Comparison of ENCODE assay signal across 9 cellular contexts in the genomic region with DNA sequence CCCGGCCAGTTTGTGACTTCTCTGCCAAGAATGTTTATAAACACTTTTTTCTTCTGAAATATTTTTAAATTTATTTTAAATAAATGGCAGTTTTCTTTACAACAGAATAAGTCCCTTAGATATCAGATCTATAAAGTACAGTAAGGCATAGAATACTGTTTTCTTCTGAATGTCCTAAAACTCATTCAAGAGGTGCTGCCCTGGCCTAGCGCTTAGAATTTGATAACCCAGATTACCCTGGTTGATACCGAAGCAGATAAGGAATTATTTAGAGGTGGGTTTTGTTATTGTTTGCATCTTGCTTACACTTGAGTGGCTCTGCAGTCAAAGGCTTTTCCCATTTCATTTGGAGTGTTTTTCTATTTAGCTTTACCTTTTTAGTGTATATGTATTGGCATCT. TPM values are rescaled to one million over a fixed set of nuclear protein-coding genes. Genes with fewer than 3 reads are reported as not detected.
DNase-seq lines count a peak whose midpoint lies in the region; ATAC-seq and TF ChIP-seq lines count a peak whose summit lies in the region.
"Had no signal": no experiment of that assay in that cellular context is flagged by ENCODE, and none has a peak within 500 bp of the region (broad histone marks: within the 10 kb centered on the region; RNA-seq: fewer than 3 reads in every experiment).

No MANE protein-coding gene starts in this region.

- no peaks in the 10 kb centered on the region for H3K27me3 ChIP-seq in SK-N-SH (ENCODE audit: insufficient read depth)
- no peaks in the 10 kb centered on the region for H3K27me3 ChIP-seq in right cardiac atrium (ENCODE audit: control insufficient read depth, insufficient read depth)
- no peaks in the 10 kb centered on the region for H3K27me3 ChIP-seq in spleen (replicated peaks in 1 of 7)
- no peaks in the 10 kb centered on the region for H3K27me3 ChIP-seq in body of pancreas

- H3K9me3 ChIP-seq in SK-N-SH: no peaks in the 10 kb centered on the region
- H3K9me3 ChIP-seq in right cardiac atrium (ENCODE audit: control insufficient read depth, low read length): no peaks in the 10 kb centered on the region
- H3K9me3 ChIP-seq in spleen: no peaks in the 10 kb centered on the region
- no peaks in the 10 kb centered on the region for H3K9me3 ChIP-seq in body of pancreas

- ATAC-seq in SK-N-SH treated with all-trans-retinoic acid at 6 μM for 48 hours: no peak
- ATAC-seq in right cardiac atrium: no peak
- no peak for ATAC-seq in body of pancreas

- H3K36me3 ChIP-seq in SK-N-SH (replicated peaks in 1 of 2; ENCODE audit: control insufficient read depth in 1 of 2, insufficient read depth in 2 of 2, low read length in 1 of 2) (peaks cover 12 to 30% of the 10 kb centered on the region in 2 experiments), spleen (peaks cover 0 to 51% (median 35%) of the 10 kb centered on the region in 6 donors), body of pancreas (replicated peaks in 1 of 2; ENCODE audit: insufficient read depth in 1 of 2, low read depth in 2 of 2) (peaks cover 0 to 6% of the 10 kb centered on the region in 2 donors)

- H3K4me2 ChIP-seq in SK-N-SH: peak overlapping the region; percentile 91

- CTCF ChIA-PET in SK-N-SH (lab: Yijun Ruan, JAX): interaction anchor here (0.9 to 2.5 kb wide), 3 partner anchors 10 to 43 kb away, joined by 3 to 9 read pairs (median 7); a partner anchor contains a TSS

- TF ChIP-seq EP300 in SK-N-SH (IDR thresholded peaks at IDR 0.05; ENCODE audit: borderline replicate concordance in 1 of 2, low read depth in 1 of 2, low read length in 1 of 2): no peak

- H3K27ac ChIP-seq in SK-N-SH (ENCODE audit: low read depth in 2 of 2, low read length in 1 of 2) (no peak overlapping the region), right cardiac atrium (ENCODE audit: low read length) (no peak overlapping the region), spleen (no peak overlapping the region), body of pancreas (no peak overlapping the region)

- TF ChIP-seq POLR2A in spleen (IDR thresholded peaks at IDR 0.05) (no peak), body of pancreas (IDR thresholded peaks at IDR 0.05) (no peak)

- DNase-seq in SK-N-SH: no peak
- no peak for DNase-seq in right cardiac atrium
- DNase-seq in spleen: no peak
- no peak for DNase-seq in kidney tubule cell (ENCODE audit: low spot score)
- no peak for DNase-seq in GM20000 (ENCODE audit: low spot score)
- no peak for DNase-seq in body of pancreas

- H3K9ac ChIP-seq in SK-N-SH: no peak overlapping the region

- H3K9me2 ChIP-seq in SK-N-SH: no peaks in the 10 kb centered on the region

- H4K20me1 ChIP-seq in SK-N-SH (ENCODE audit: insufficient read depth): no peaks in the 10 kb centered on the region

- no peak for TF ChIP-seq CTCF in SK-N-SH (IDR thresholded peaks at IDR 0.05)
- no peak for TF ChIP-seq CTCF in WI38 (IDR thresholded peaks at IDR 0.05; ENCODE audit: low read depth, low read length)
- TF ChIP-seq CTCF in spleen (IDR thresholded peaks at IDR 0.05 in 8 of 11, conservative IDR thresholded peaks at IDR 0.05 in 3 of 11): no peak
- no peak for TF ChIP-seq CTCF in GM20000 (IDR thresholded peaks at IDR 0.05; ENCODE audit: extremely low read depth, missing control alignments)
- TF ChIP-seq CTCF in body of pancreas (IDR thresholded peaks at IDR 0.05): no peak

- H2AFZ ChIP-seq in SK-N-SH (ENCODE audit: low read depth): 0 out of 2 replicates have a peak overlapping the region, but pooled peaks have one; percentile 77

- H3K4me1 ChIP-seq in SK-N-SH (ENCODE audit: control insufficient read depth in 1 of 2, insufficient read depth in 2 of 2, low read depth in 1 of 2, low read length in 1 of 2): peaks cover 4 to 11% of the 10 kb centered on the region in 2 experiments; a peak in 3 of 4 replicates
- H3K4me1 ChIP-seq in right cardiac atrium (ENCODE audit: control insufficient read depth, insufficient read depth, low read length): no peaks in the 10 kb centered on the region
- peaks cover 10 to 65% (median 36%) of the 10 kb centered on the region in 6 donors for H3K4me1 ChIP-seq in spleen
- peaks cover 24% of the 10 kb centered on the region for H3K4me1 ChIP-seq in body of pancreas

- POLR2A ChIA-PET in SK-N-SH (lab: Yijun Ruan, JAX): no interaction called here

- 63% methylated on average over 3 of the region's 3 CpGs for whole genome bisulfite sequencing in SK-N-SH (ENCODE audit: low lambda C conversion rate)
- 67% methylated on average over 3 of the region's 3 CpGs for WGBS in right cardiac atrium
- 77 to 90% (median 85%) methylated on average over 3 of the region's 3 CpGs for WGBS in spleen, 5 donors
- 19 to 24% methylated on average over 3 of the region's 3 CpGs for WGBS in body of pancreas, 2 donors

- H3K4me3 ChIP-seq in SK-N-SH (ENCODE audit: low read depth in 2 of 2, low read length in 1 of 2): peak overlapping the region; percentile 85 to 95
- peak overlapping the region; percentile 64 for H3K4me3 ChIP-seq in WI38 (ENCODE audit: low read depth, low read length)
- H3K4me3 ChIP-seq in right cardiac atrium (ENCODE audit: low read length): peak overlapping the region; percentile 71
- peak overlapping the region in 7 of 8 donors; percentile 68 to 94 (median 87) for H3K4me3 ChIP-seq in spleen
- peak overlapping the region in 1 of 2 donors; percentile 86 for H3K4me3 ChIP-seq in body of pancreas

- TF ChIP-seq RAD21 in SK-N-SH (IDR thresholded peaks at IDR 0.05; ENCODE audit: low read length): no peak

- H3K79me2 ChIP-seq in SK-N-SH (ENCODE audit: insufficient read depth): peaks cover 35% of the 10 kb centered on the region

- H3F3A ChIP-seq in SK-N-SH (replicated peaks; ENCODE audit: insufficient read depth): no peaks in the 10 kb centered on the region

- intact Hi-C loops in right cardiac atrium (cut with DNase I): no loop called here
- intact Hi-C loops in spleen (cut with DNase I; ENCODE audit: low total_unique reads): loop anchor here (10.0 kb wide), 1 partner anchor 50 kb away; no protein-coding TSS in a partner anchor
- intact Hi-C loops in body of pancreas (cut with DNase I): no loop called here

TF ChIP-seq in SK-N-SH, 30 proteins besides CTCF, POLR2A, EP300 and RAD21 (continues in another document):
- TF ChIP-seq RCOR1 (IDR thresholded peaks at IDR 0.05; ENCODE audit: low read length) (no peak), FOSL2 (IDR thresholded peaks at IDR 0.05; ENCODE audit: borderline replicate concordance, low read depth) (no peak), GATA2 (CRISPR knock-in tag; IDR thresholded peaks at IDR 0.05) (no peak), NFIC (IDR thresholded peaks at IDR 0.05; ENCODE audit: borderline replicate concordance) (no peak), CHD2 (IDR thresholded peaks at IDR 0.05; ENCODE audit: low read length, partially characterized antibody) (no peak)

RNA-seq across cellular contexts. Expression of a gene that starts 1.1 kb away (rescaled TPM):
- polyA plus RNA-seq in SK-N-SH (2012; rRNA removed) (29.8 and 39.8 TPM in 2 replicates), right cardiac atrium (25.6 TPM), spleen (10 to 100 TPM; 15.7 to 20.5 (median 18.9) TPM)
- polyA plus RNA-seq in SK-N-SH (2012; cell fraction: cytosol; rRNA removed): 20.8 and 23.6 TPM in 2 replicates
- 64.9 and 101 TPM in 2 replicates for polyA plus RNA-seq in SK-N-SH (2012; cell fraction: nucleus; rRNA removed)
- total RNA-seq in right cardiac atrium (10 to 100 TPM; 18.7 to 34.6 (median 27.3) TPM), spleen (10 to 100 TPM; 19.7 to 37.5 (median 28.4) TPM), body of pancreas (10 to 100 TPM; 30.9 to 39.2 TPM)

RNA-seq across cellular contexts. Expression of a gene that starts 1.3 kb away (rescaled TPM):
- polyA plus RNA-seq in SK-N-SH (2012; rRNA removed) (61.8 and 67.0 TPM in 2 replicates), right cardiac atrium (57.0 TPM), spleen (10 to 100 TPM; 40.1 to 54.2 (median 51.9) TPM)
- polyA plus RNA-seq in SK-N-SH (2012; cell fraction: cytosol; rRNA removed): 66.8 and 70.4 TPM in 2 replicates
- 53.2 and 70.4 TPM in 2 replicates for polyA plus RNA-seq in SK-N-SH (2012; cell fraction: nucleus; rRNA removed)
- total RNA-seq in right cardiac atrium (10 to 100 TPM; 35.6 to 51.3 (median 44.2) TPM), spleen (10 to 100 TPM; 24.5 to 54.8 (median 36.7) TPM), body of pancreas (10 to 100 TPM; 17.8 to 25.7 TPM)

RNA-seq across cellular contexts. Expression of a gene that starts 21.7 kb away (rescaled TPM):
- 0.10 TPM in 1 of 2 replicates, not detected in the other for polyA plus RNA-seq in SK-N-SH (2012; rRNA removed)
- polyA plus RNA-seq in SK-N-SH (2012; cell fraction: cytosol; rRNA removed): 0.03 TPM in 1 of 2 replicates, not detected in the other
- polyA plus RNA-seq in SK-N-SH (2012; cell fraction: nucleus; rRNA removed): 0.05 and 0.11 TPM in 2 replicates
- not detected for total RNA-seq in right cardiac atrium
- polyA plus RNA-seq in right cardiac atrium: not detected
- under 1 TPM in 4 of 7 donors, not detected in 3; 0.14 to 0.25 (median 0.22) TPM for total RNA-seq in spleen
- polyA plus RNA-seq in spleen: under 1 TPM in 2 of 3 donors, not detected in 1; 0.13 to 0.21 TPM
- total RNA-seq in body of pancreas: 1 to 10 TPM in 1 of 2 donors, not detected in 1; 1.3 TPM
- total RNA-seq: subcutaneous adipose tissue had no signal

RNA-seq across cellular contexts. Expression of a gene that starts 30.0 kb away (rescaled TPM):
- polyA plus RNA-seq in SK-N-SH (2012; rRNA removed) (53.0 and 56.0 TPM in 2 replicates), right cardiac atrium (18.7 TPM), spleen (10 to 100 TPM in 2 of 3 donors, 1 to 10 TPM in 1; 9.7 to 14.8 (median 11.6) TPM)
- polyA plus RNA-seq in SK-N-SH (2012; cell fraction: cytosol; rRNA removed): 32.6 and 46.3 TPM in 2 replicates
- 100 and 128 TPM in 2 replicates for polyA plus RNA-seq in SK-N-SH (2012; cell fraction: nucleus; rRNA removed)
- total RNA-seq in right cardiac atrium (10 to 100 TPM; 31.5 to 38.0 (median 35.2) TPM), spleen (10 to 100 TPM; 31.1 to 48.9 (median 43.2) TPM), body of pancreas (10 to 100 TPM; 23.7 to 34.8 TPM)

RNA-seq across cellular contexts. Expression of a gene that starts 30.7 kb away (rescaled TPM):
- polyA plus RNA-seq in SK-N-SH (2012; rRNA removed): 19.5 and 22.0 TPM in 2 replicates
- polyA plus RNA-seq in SK-N-SH (2012; cell fraction: cytosol; rRNA removed): 13.2 and 17.6 TPM in 2 replicates
- 36.6 and 38.4 TPM in 2 replicates for polyA plus RNA-seq in SK-N-SH (2012; cell fraction: nucleus; rRNA removed)
- 10 to 100 TPM in 2 of 4 donors, 1 to 10 TPM in 2; 8.7 to 11.1 (median 10.0) TPM for total RNA-seq in right cardiac atrium
- 5.4 TPM for polyA plus RNA-seq in right cardiac atrium
- 10 to 100 TPM; 20.2 to 33.0 (median 24.3) TPM for total RNA-seq in spleen
- 1 to 10 TPM; 3.0 to 5.5 (median 4.0) TPM for polyA plus RNA-seq in spleen
- total RNA-seq in body of pancreas: 10 to 100 TPM in 1 of 2 donors, 1 to 10 TPM in 1; 4.7 to 10.9 TPM
